In the genomic region with DNA sequence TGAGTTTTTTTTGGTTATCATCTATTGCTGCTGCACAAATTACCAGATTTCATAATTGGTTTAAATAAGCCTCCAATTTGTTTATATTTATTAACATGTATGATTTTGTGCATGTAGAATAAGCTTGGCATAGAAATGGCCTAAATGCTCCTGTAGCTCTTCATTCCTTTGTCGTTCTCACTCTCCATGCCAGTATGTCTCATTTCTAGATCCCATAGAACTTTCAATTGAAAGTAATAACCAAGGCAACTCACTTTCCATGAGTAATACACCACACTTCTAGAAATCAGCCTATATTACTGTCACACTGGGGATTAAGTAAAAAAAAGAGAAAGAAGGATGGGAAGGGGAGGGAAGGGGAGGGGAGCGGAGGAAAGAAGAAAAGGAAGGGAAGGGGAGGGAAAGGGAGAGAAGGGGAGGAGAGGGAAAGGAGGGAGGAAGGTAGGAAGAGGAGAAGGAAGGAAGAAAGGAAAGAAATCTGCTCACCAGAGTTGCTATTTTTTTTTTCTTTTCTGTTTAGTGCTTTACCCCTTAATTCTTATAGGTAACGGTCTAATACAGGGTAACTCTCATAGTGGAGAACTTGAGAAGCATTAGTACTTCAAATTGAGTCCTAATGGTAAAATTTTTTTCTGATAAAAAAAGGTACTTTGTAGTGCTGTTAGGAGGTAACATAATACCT, we compare ENCODE assay signal across 23 cellular contexts.
"Had no signal": no experiment of that assay in that cellular context is flagged by ENCODE, and none has a peak within 500 bp of the region (broad histone marks: within the 10 kb centered on the region; RNA-seq: fewer than 3 reads in every experiment).

No MANE protein-coding gene starts in this region.

- H3K4me1 Mint-ChIP-seq: nephron progenitor cell; stimulated activated memory B cell treated with anti-CD40 and anti-IgM and Interleukin-4, amounts not matched to agents 10 μg/mL and 1 μg/mL and 100 μg/mL, for 72 hours had no signal

- H3K27me3 Mint-ChIP-seq: stimulated activated memory B cell treated with anti-CD40 and anti-IgM and Interleukin-4, amounts not matched to agents 10 μg/mL and 1 μg/mL and 100 μg/mL, for 72 hours had no signal

- DNase-seq: cortex of kidney; dorsolateral prefrontal cortex; effector CD8-positive, alpha-beta T cell; heart right ventricle; hypothalamus; kidney glomerular epithelial cell; mammary epithelial cell; naive thymus-derived CD4-positive, alpha-beta T cell; nephron progenitor cell; posterior cingulate gyrus; small intestine; stimulated activated CD4-positive, alpha-beta T cell treated with anti-CD3 and anti-CD28 coated beads, Interleukin-4, amount 100 ng/mL, for 1 hour; stimulated activated CD8-positive, alpha-beta memory T cell treated with anti-CD3 and anti-CD28 coated beads, Interleukin-4, amount 100 ng/mL, for 48 hours; stomach; substantia nigra; transverse colon had no signal

- H3K27ac ChIP-seq: dorsolateral prefrontal cortex, heart right ventricle, neutrophil, right atrium auricular region, stomach, thoracic aorta, transverse colon had no signal

- H3K36me3 ChIP-seq: right atrium auricular region, thoracic aorta had no signal

- ATAC-seq: esophagus mucosa; heart right ventricle; naive thymus-derived CD4-positive, alpha-beta T cell; stimulated activated memory B cell treated with anti-CD40 and anti-IgM and Interleukin-4, amounts not matched to agents 10 μg/mL and 1 μg/mL and 100 μg/mL, for 72 hours had no signal

- FAIRE-seq: frontal cortex, islet of Langerhans, small intestine had no signal

- H3K9me3 ChIP-seq: heart right ventricle, neutrophil, right atrium auricular region, stomach, thoracic aorta, transverse colon had no signal

- H3K4me3 ChIP-seq: dorsolateral prefrontal cortex, heart right ventricle, right atrium auricular region, stomach, thoracic aorta, transverse colon had no signal

- H3K4me1 ChIP-seq: heart right ventricle, right atrium auricular region, stomach, transverse colon had no signal

- H3K9me3 Mint-ChIP-seq: naive thymus-derived CD4-positive, alpha-beta T cell; nephron progenitor cell; stimulated activated memory B cell treated with anti-CD40 and anti-IgM and Interleukin-4, amounts not matched to agents 10 μg/mL and 1 μg/mL and 100 μg/mL, for 72 hours had no signal

- H3K4me3 Mint-ChIP-seq: naive thymus-derived CD4-positive, alpha-beta T cell; nephron progenitor cell; stimulated activated memory B cell treated with anti-CD40 and anti-IgM and Interleukin-4, amounts not matched to agents 10 μg/mL and 1 μg/mL and 100 μg/mL, for 72 hours had no signal

- H3K36me3 Mint-ChIP-seq: stimulated activated memory B cell treated with anti-CD40 and anti-IgM and Interleukin-4, amounts not matched to agents 10 μg/mL and 1 μg/mL and 100 μg/mL, for 72 hours had no signal

- H3K27ac Mint-ChIP-seq: stimulated activated memory B cell treated with anti-CD40 and anti-IgM and Interleukin-4, amounts not matched to agents 10 μg/mL and 1 μg/mL and 100 μg/mL, for 72 hours had no signal

- H3K27me3 ChIP-seq: dorsolateral prefrontal cortex, heart right ventricle, neutrophil, right atrium auricular region, stomach, transverse colon had no signal
